Comparison of ENCODE assay signal across 27 cellular contexts in genomic region chr3:13238687-13239466, GRCh38.
"Had no signal": no experiment of that assay in that cellular context is flagged by ENCODE, and none has a peak within 500 bp of the region (broad histone marks: within the 10 kb centered on the region; RNA-seq: fewer than 3 reads in every experiment).

No MANE protein-coding gene starts in this region.

- H3K4me3 ChIP-seq: esophagus squamous epithelium, hepatocyte, mucosa of descending colon, prostate gland, right atrium auricular region, sigmoid colon, testis, tibial artery had no signal

- DNase-seq: cortex of kidney; effector memory CD8-positive, alpha-beta T cell; erythroblast; esophagus squamous epithelium; foreskin melanocyte; glutamatergic neuron; kidney; mesenchymal stem cell; mucosa of descending colon; naive B cell; sigmoid colon; stimulated activated CD4-positive, alpha-beta T cell treated with anti-CD3 and anti-CD28 coated beads, Interleukin-2, amount 100 ng/mL, for 24 hours; stimulated activated CD4-positive, alpha-beta T cell treated with anti-CD3 and anti-CD28 coated beads, Interleukin-4, amount 100 ng/mL, for 24 hours; stimulated activated naive CD8-positive, alpha-beta T cell treated with anti-CD3 and anti-CD28 coated beads, Interleukin-15, Interleukin-2, amounts not matched to agents 100 U/mL and 50 U/mL, for 24 hours; substantia nigra; testis; tibial artery had no signal

- H3K9me3 Mint-ChIP-seq: effector memory CD8-positive, alpha-beta T cell; mesothelial cell of epicardium; naive B cell; natural killer cell treated with Interleukin-12 subunit alpha and Interleukin-12 subunit beta and Interleukin-15 and Interleukin-18, amount 100 ng/mL, for 72 hours; neural crest cell; stimulated activated memory B cell treated with anti-CD40 and anti-IgM and Interleukin-4, amounts not matched to agents 10 μg/mL and 1 μg/mL and 100 μg/mL, for 72 hours; type B pancreatic cell had no signal

- H3K79me2 ChIP-seq: hepatocyte had no signal

- H3K4me1 ChIP-seq: prostate gland, right atrium auricular region, sigmoid colon, tibial artery had no signal

- H3K27ac Mint-ChIP-seq: effector memory CD8-positive, alpha-beta T cell; mesothelial cell of epicardium; natural killer cell treated with Interleukin-12 subunit alpha and Interleukin-12 subunit beta and Interleukin-15 and Interleukin-18, amount 100 ng/mL, for 72 hours; type B pancreatic cell had no signal

- H3K36me3 Mint-ChIP-seq: mesothelial cell of epicardium; naive B cell; natural killer cell treated with Interleukin-12 subunit alpha and Interleukin-12 subunit beta and Interleukin-15 and Interleukin-18, amount 100 ng/mL, for 72 hours; stimulated activated memory B cell treated with anti-CD40 and anti-IgM and Interleukin-4, amounts not matched to agents 10 μg/mL and 1 μg/mL and 100 μg/mL, for 72 hours; type B pancreatic cell had no signal

- ATAC-seq: effector memory CD8-positive, alpha-beta T cell; left lobe of liver; mucosa of descending colon; natural killer cell treated with Interleukin-12 subunit alpha and Interleukin-12 subunit beta and Interleukin-15 and Interleukin-18, amount 100 ng/mL, for 72 hours; stimulated activated memory B cell treated with anti-CD40 and anti-IgM and Interleukin-4, amounts not matched to agents 10 μg/mL and 1 μg/mL and 100 μg/mL, for 72 hours; stimulated activated naive CD8-positive, alpha-beta T cell treated with anti-CD3 and anti-CD28 coated beads, Interleukin-15, Interleukin-2, amounts not matched to agents 100 U/mL and 50 U/mL, for 24 hours had no signal

- H3K9me3 ChIP-seq: esophagus squamous epithelium, mucosa of descending colon, prostate gland, right atrium auricular region, sigmoid colon, testis, tibial artery had no signal

- H3K27me3 ChIP-seq: hepatocyte, right atrium auricular region, testis had no signal

- H3K4me3 Mint-ChIP-seq: effector memory CD8-positive, alpha-beta T cell; mesothelial cell of epicardium; naive B cell; natural killer cell treated with Interleukin-12 subunit alpha and Interleukin-12 subunit beta and Interleukin-15 and Interleukin-18, amount 100 ng/mL, for 72 hours; neural crest cell; stimulated activated memory B cell treated with anti-CD40 and anti-IgM and Interleukin-4, amounts not matched to agents 10 μg/mL and 1 μg/mL and 100 μg/mL, for 72 hours; type B pancreatic cell had no signal

- H3K27ac ChIP-seq: esophagus squamous epithelium, hepatocyte, prostate gland, right atrium auricular region, sigmoid colon, testis, tibial artery had no signal

- H3K36me3 ChIP-seq: esophagus squamous epithelium, prostate gland, right atrium auricular region, sigmoid colon, tibial artery had no signal

- H3K4me2 ChIP-seq: hepatocyte had no signal

- FAIRE-seq: endometrium, kidney had no signal

- H3K27me3 Mint-ChIP-seq: stimulated activated memory B cell treated with anti-CD40 and anti-IgM and Interleukin-4, amounts not matched to agents 10 μg/mL and 1 μg/mL and 100 μg/mL, for 72 hours had no signal

- H2AFZ ChIP-seq: hepatocyte had no signal
